In genomic region chr1:118340928-118341905, GRCh38 we compare ENCODE assay signal across 27 cellular contexts.
A peak's percentile ranks its signal among the peaks of the same experiment; 100 is the strongest.
DNase-seq lines count a peak whose midpoint lies in the region; ATAC-seq and TF ChIP-seq lines count a peak whose summit lies in the region.
"Had no signal": no experiment of that assay in that cellular context is flagged by ENCODE, and none has a peak within 500 bp of the region (broad histone marks: within the 10 kb centered on the region; RNA-seq: fewer than 3 reads in every experiment).

No MANE protein-coding gene starts in this region.

- H3K79me2 ChIP-seq in GM23338 (replicated peaks; ENCODE audit: insufficient read depth): no peaks in the 10 kb centered on the region

- H3K27me3 Mint-ChIP-seq in GM23338 (ENCODE audit: insufficient read depth, low read depth, poor library complexity): no peaks in the 10 kb centered on the region
- peaks cover 10% of the 10 kb centered on the region for H3K27me3 Mint-ChIP-seq in stimulated activated memory B cell treated with anti-CD40 and anti-IgM and Interleukin-4, amounts not matched to agents 10 μg/mL and 1 μg/mL and 100 μg/mL, for 72 hours
- H3K27me3 Mint-ChIP-seq: activated naive CD4-positive, alpha-beta T cell treated with anti-CD3 and anti-CD28 coated beads, Interleukin-2, amount 50 U/mL, for 24 hours; activated T-helper 17 cell treated with anti-CD3 and anti-CD28 coated beads, Interleukin-2, amount 50 U/mL, for 72 hours; T-helper 17 cell had no signal

- ATAC-seq in GM23338 (no peak), foreskin keratinocyte (peak; percentile 22), HG03342 (IDR thresholded peaks at IDR 0.05; ENCODE audit: unreplicated experiment) (no peak)
- ATAC-seq in stimulated activated memory B cell treated with anti-CD40 and anti-IgM and Interleukin-4, amounts not matched to agents 10 μg/mL and 1 μg/mL and 100 μg/mL, for 72 hours: no peak
- ATAC-seq: activated CD4-positive, CD25-positive, alpha-beta regulatory T cell treated with anti-CD3 and anti-CD28 coated beads, Interleukin-2, amount 50 U/mL, for 24 hours; activated T-helper 17 cell treated with anti-CD3 and anti-CD28 coated beads, Interleukin-2, amount 50 U/mL, for 72 hours; left lobe of liver; PC-3; stimulated activated naive CD8-positive, alpha-beta T cell treated with anti-CD3 and anti-CD28 coated beads, Interleukin-15, Interleukin-2, amounts not matched to agents 100 U/mL and 50 U/mL, for 24 hours; T-helper 17 cell had no signal

- DNase-seq in A172 (ENCODE audit: low spot score): peak; percentile 21
- no peak for DNase-seq in GM23338 (ENCODE audit: low spot score)
- peak; percentile 61 for DNase-seq in SHP77 treated with DMSO at 0.1 percent for 48 hours (lab: John Stamatoyannopoulos, UW)
- no peak for DNase-seq in foreskin keratinocyte
- DNase-seq in activated CD8-positive, alpha-beta memory T cell treated with anti-CD3 and anti-CD28 coated beads for 24 hours: no peak
- no peak for DNase-seq in dermis blood vessel endothelial cell
- DNase-seq: activated CD4-positive, alpha-beta T cell treated with anti-CD3 and anti-CD28 coated beads, Interleukin-2, amount 50 U/mL, for 48 hours; amniotic stem cell; CD4-positive, alpha-beta memory T cell; glutamatergic neuron; NCI-H2081 treated with DMSO at 0.1 percent for 48 hours; NCI-H446; ovary; PC-3; retina; small intestine; stimulated activated naive CD8-positive, alpha-beta T cell treated with anti-CD3 and anti-CD28 coated beads, Interleukin-15, Interleukin-2, amounts not matched to agents 100 U/mL and 50 U/mL, for 24 hours; T-helper 17 cell had no signal

- H3K36me3 ChIP-seq in GM23338 (ENCODE audit: insufficient read depth): no peaks in the 10 kb centered on the region
- H3K36me3 ChIP-seq: ovary had no signal

- no peaks in the 10 kb centered on the region for H3K9me2 ChIP-seq in GM23338 (ENCODE audit: insufficient read depth)

- no peaks in the 10 kb centered on the region for H3K4me1 ChIP-seq in GM23338 (ENCODE audit: insufficient read depth)
- peaks cover 39% of the 10 kb centered on the region for H3K4me1 ChIP-seq in foreskin keratinocyte

- H2AFZ ChIP-seq in GM23338: 0 out of 2 replicates have a peak overlapping the region, but pooled peaks have one; percentile 32

- no peaks in the 10 kb centered on the region for H3K9me3 Mint-ChIP-seq in GM23338
- H3K9me3 Mint-ChIP-seq in stimulated activated memory B cell treated with anti-CD40 and anti-IgM and Interleukin-4, amounts not matched to agents 10 μg/mL and 1 μg/mL and 100 μg/mL, for 72 hours: peaks cover 3% of the 10 kb centered on the region
- H3K9me3 Mint-ChIP-seq: activated naive CD4-positive, alpha-beta T cell treated with anti-CD3 and anti-CD28 coated beads, Interleukin-2, amount 50 U/mL, for 24 hours; activated T-helper 17 cell treated with anti-CD3 and anti-CD28 coated beads, Interleukin-2, amount 50 U/mL, for 72 hours; memory B cell; nephron had no signal

- H3K4me2 ChIP-seq in GM23338: no peak overlapping the region
- H3K4me2 ChIP-seq: KMS-11 had no signal

- H3F3A ChIP-seq in GM23338 (replicated peaks; ENCODE audit: low read depth): no peaks in the 10 kb centered on the region

- H3K4me3 Mint-ChIP-seq in GM23338: no peak overlapping the region
- no peak overlapping the region for H3K4me3 Mint-ChIP-seq in stimulated activated memory B cell treated with anti-CD40 and anti-IgM and Interleukin-4, amounts not matched to agents 10 μg/mL and 1 μg/mL and 100 μg/mL, for 72 hours
- H3K4me3 Mint-ChIP-seq: activated naive CD4-positive, alpha-beta T cell treated with anti-CD3 and anti-CD28 coated beads, Interleukin-2, amount 50 U/mL, for 24 hours; activated T-helper 17 cell treated with anti-CD3 and anti-CD28 coated beads, Interleukin-2, amount 50 U/mL, for 72 hours; CD4-positive, alpha-beta memory T cell; memory B cell; nephron; T-helper 17 cell had no signal

- peaks cover 2% of the 10 kb centered on the region; the same call in 1 of the 3 replicates for H3K4me1 Mint-ChIP-seq in GM23338
- no peaks in the 10 kb centered on the region for H3K4me1 Mint-ChIP-seq in stimulated activated memory B cell treated with anti-CD40 and anti-IgM and Interleukin-4, amounts not matched to agents 10 μg/mL and 1 μg/mL and 100 μg/mL, for 72 hours
- H3K4me1 Mint-ChIP-seq: activated naive CD4-positive, alpha-beta T cell treated with anti-CD3 and anti-CD28 coated beads, Interleukin-2, amount 50 U/mL, for 24 hours; activated T-helper 17 cell treated with anti-CD3 and anti-CD28 coated beads, Interleukin-2, amount 50 U/mL, for 72 hours; CD4-positive, alpha-beta memory T cell; memory B cell; T-helper 17 cell had no signal

- H3K27me3 ChIP-seq in GM23338 (ENCODE audit: insufficient read depth) (no peaks in the 10 kb centered on the region), foreskin keratinocyte (no peaks in the 10 kb centered on the region)

- H3K27ac Mint-ChIP-seq in GM23338: no peak overlapping the region
- H3K27ac Mint-ChIP-seq in stimulated activated memory B cell treated with anti-CD40 and anti-IgM and Interleukin-4, amounts not matched to agents 10 μg/mL and 1 μg/mL and 100 μg/mL, for 72 hours: no peak overlapping the region
- H3K27ac Mint-ChIP-seq: activated naive CD4-positive, alpha-beta T cell treated with anti-CD3 and anti-CD28 coated beads, Interleukin-2, amount 50 U/mL, for 24 hours; activated T-helper 17 cell treated with anti-CD3 and anti-CD28 coated beads, Interleukin-2, amount 50 U/mL, for 72 hours; CD4-positive, alpha-beta memory T cell; memory B cell; nephron; T-helper 17 cell had no signal

- TF ChIP-seq CTCF in GM23338 (conservative IDR thresholded peaks at IDR 0.05; ENCODE audit: low read depth in 2 of 2): no peak
- no peak for TF ChIP-seq CTCF in foreskin keratinocyte (conservative IDR thresholded peaks at IDR 0.05)

- no peaks in the 10 kb centered on the region for H3K36me3 Mint-ChIP-seq in GM23338 (ENCODE audit: low read depth)
- H3K36me3 Mint-ChIP-seq in stimulated activated memory B cell treated with anti-CD40 and anti-IgM and Interleukin-4, amounts not matched to agents 10 μg/mL and 1 μg/mL and 100 μg/mL, for 72 hours: no peaks in the 10 kb centered on the region
- H3K36me3 Mint-ChIP-seq: activated naive CD4-positive, alpha-beta T cell treated with anti-CD3 and anti-CD28 coated beads, Interleukin-2, amount 50 U/mL, for 24 hours; CD4-positive, alpha-beta memory T cell; memory B cell had no signal

- no peak overlapping the region for H3K4me3 ChIP-seq in GM23338
- H3K4me3 ChIP-seq: ovary had no signal

- H4K20me1 ChIP-seq in GM23338 (replicated peaks; ENCODE audit: insufficient read depth): no peaks in the 10 kb centered on the region

- H3K27ac ChIP-seq in GM23338 (ENCODE audit: low read depth) (no peak overlapping the region), foreskin keratinocyte (no peak overlapping the region)
- H3K27ac ChIP-seq: KMS-11, ovary had no signal

TF ChIP-seq in GM23338, 12 proteins besides CTCF, POLR2A, EP300 and RAD21 (continues in another document):
- no peak for TF ChIP-seq EZH2phosphoT487 (IDR thresholded peaks at IDR 0.05; ENCODE audit: unreplicated experiment)
- TF ChIP-seq, protein P1, sequence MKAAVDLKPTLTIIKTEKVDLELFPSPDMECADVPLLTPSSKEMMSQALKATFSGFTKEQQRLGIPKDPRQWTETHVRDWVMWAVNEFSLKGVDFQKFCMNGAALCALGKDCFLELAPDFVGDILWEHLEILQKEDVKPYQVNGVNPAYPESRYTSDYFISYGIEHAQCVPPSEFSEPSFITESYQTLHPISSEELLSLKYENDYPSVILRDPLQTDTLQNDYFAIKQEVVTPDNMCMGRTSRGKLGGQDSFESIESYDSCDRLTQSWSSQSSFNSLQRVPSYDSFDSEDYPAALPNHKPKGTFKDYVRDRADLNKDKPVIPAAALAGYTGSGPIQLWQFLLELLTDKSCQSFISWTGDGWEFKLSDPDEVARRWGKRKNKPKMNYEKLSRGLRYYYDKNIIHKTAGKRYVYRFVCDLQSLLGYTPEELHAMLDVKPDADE (IDR thresholded peaks at IDR 0.05): no peak
- TF ChIP-seq CREB1 (CRISPR knock-in tag; IDR thresholded peaks at IDR 0.05; ENCODE audit: low read depth): no peak
- TF ChIP-seq ZNF114 (CRISPR knock-in tag; IDR thresholded peaks at IDR 0.05): no peak
- TF ChIP-seq NANOG (IDR thresholded peaks at IDR 0.05; ENCODE audit: borderline replicate concordance): no peak
- no peak for TF ChIP-seq ZNF331 (CRISPR knock-in tag; IDR thresholded peaks at IDR 0.05; ENCODE audit: low read depth)
- TF ChIP-seq EZH2 (IDR thresholded peaks at IDR 0.05; ENCODE audit: low read depth, unreplicated experiment): no peak
- no peak for TF ChIP-seq JUNB (IDR thresholded peaks at IDR 0.05; ENCODE audit: unreplicated experiment)

Comparison
In these comparisons a context has a peak if more than half of its experiments do, and no peak if none do; other contexts are left out.
1. DNase-seq: peak in A172 (single experiment) and SHP77 treated with DMSO at 0.1 percent for 48 hours (single experiment); none in GM23338 (single experiment), foreskin keratinocyte (0 of 2), activated CD8-positive, alpha-beta memory T cell treated with anti-CD3 and anti-CD28 coated beads for 24 hours (single experiment) and dermis blood vessel endothelial cell (single experiment).